ENCODE assay signal across 14 cellular contexts in genomic region chr10:116620423-116621400, GRCh38. TPM values are rescaled to one million over a fixed set of nuclear protein-coding genes. Genes with fewer than 3 reads are reported as not detected.
"Had no signal": no experiment of that assay in that cellular context is flagged by ENCODE, and none has a peak within 500 bp of the region (broad histone marks: within the 10 kb centered on the region; RNA-seq: fewer than 3 reads in every experiment).

Gene PNLIPRP2 (plus strand): TSS chr10:116620953.

- ATAC-seq: activated T-helper 17 cell treated with anti-CD3 and anti-CD28 coated beads, Interleukin-2, amount 50 U/mL, for 72 hours; SK-N-SH treated with all-trans-retinoic acid at 6 μM for 48 hours had no signal

- H3K9me3 ChIP-seq: ovary, upper lobe of left lung had no signal

- H3K4me1 ChIP-seq: upper lobe of left lung had no signal

- H3K27ac ChIP-seq: ovary, skin epidermis, upper lobe of left lung had no signal

- DNase-seq: activated CD4-positive, alpha-beta T cell treated with anti-CD3 and anti-CD28 coated beads for 48 hours; activated CD8-positive, alpha-beta memory T cell treated with anti-CD3 and anti-CD28 coated beads for 24 hours; activated naive CD4-positive, alpha-beta T cell treated with anti-CD3 and anti-CD28 coated beads, Interleukin-2, amount 10 ng/mL, durations not matched to agents 7 days and 5 days; caudate nucleus; endodermal cell; hypothalamus; mammary epithelial cell; ovary had no signal

- H3K27me3 ChIP-seq: ovary, upper lobe of left lung had no signal

- H3K4me3 ChIP-seq: ovary, skin epidermis, upper lobe of left lung had no signal

- H3K36me3 ChIP-seq: ovary, upper lobe of left lung had no signal

RNA-seq across cellular contexts. Expression of gene PNLIPRP2, which starts in this region (rescaled TPM):
- total RNA-seq: activated T-helper 17 cell treated with anti-CD3 and anti-CD28 coated beads, Interleukin-2, amount 50 U/mL, for 72 hours; glomerular endothelial cell; mammary epithelial cell; subcutaneous adipose tissue had no signal
